ENCODE assay signal across 19 cellular contexts in the genomic region with DNA sequence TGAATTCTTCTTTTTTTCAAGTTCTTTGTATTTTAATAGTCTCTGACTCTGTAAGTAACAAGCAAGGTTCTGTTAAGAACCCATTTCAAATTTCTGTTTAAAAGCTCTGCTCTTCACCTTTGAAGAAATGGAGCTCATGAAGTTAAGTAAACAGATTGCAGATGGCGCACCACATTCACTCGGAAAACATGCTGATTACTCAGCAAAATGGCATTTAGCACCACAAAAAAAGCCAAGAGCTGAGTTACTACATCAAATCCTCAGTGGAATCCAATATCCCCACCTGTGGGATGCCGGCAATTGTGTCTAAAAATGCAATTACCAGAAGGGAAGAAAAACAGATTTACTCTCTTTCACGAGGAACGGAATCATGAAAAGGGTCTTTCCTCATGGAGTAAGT.
DNase-seq lines count a peak whose midpoint lies in the region; ATAC-seq, FAIRE-seq and TF ChIP-seq lines count a peak whose summit lies in the region.
"Had no signal": no experiment of that assay in that cellular context is flagged by ENCODE, and none has a peak within 500 bp of the region (broad histone marks: within the 10 kb centered on the region; RNA-seq: fewer than 3 reads in every experiment).

No MANE protein-coding gene starts in this region.

- no peak overlapping the region for H3K4me2 ChIP-seq in A549

- 10% methylated on average over 5 of the region's 5 CpGs for WGBS in A549 (ENCODE audit: missing lambda C conversion rate)

- ATAC-seq in A549 (no peak), HG02870 (IDR thresholded peaks at IDR 0.05; ENCODE audit: unreplicated experiment) (no peak)
- ATAC-seq: activated CD4-positive, alpha-beta T cell treated with anti-CD3 and anti-CD28 coated beads for 36 hours; SK-N-SH treated with all-trans-retinoic acid at 6 μM for 48 hours; stimulated activated naive CD8-positive, alpha-beta T cell treated with anti-CD3 and anti-CD28 coated beads, Interleukin-15, Interleukin-2, amounts not matched to agents 100 U/mL and 50 U/mL, for 24 hours had no signal

- DNase-seq in A549 (ENCODE audit: low read depth in 1 of 2, low spot score in 1 of 2) (no peak), HS-5 (ENCODE audit: low read depth) (peak; percentile 56), astrocyte of the spinal cord (ENCODE audit: low read depth, low spot score) (peak; percentile 81), kidney tubule cell (ENCODE audit: low spot score) (peak; percentile 5), NCI-H1436 treated with DMSO at 0.1 percent for 48 hours (lab: John Stamatoyannopoulos, UW) (no peak), GM10266 (ENCODE audit: extremely low spot score) (no peak), D721Med (ENCODE audit: insufficient read length, low spot score) (no peak)
- DNase-seq: activated CD4-positive, alpha-beta T cell treated with anti-CD3 and anti-CD28 coated beads for 36 hours; activated gamma-delta T cell; anterior cingulate cortex; CD4-positive, alpha-beta memory T cell; cortex of kidney; glutamatergic neuron; NCI-H2081; NCI-H69; stimulated activated CD4-positive, alpha-beta T cell treated with anti-CD3 and anti-CD28 coated beads, Interleukin-15, amount 100 ng/mL, for 24 hours; stimulated activated naive CD8-positive, alpha-beta T cell treated with anti-CD3 and anti-CD28 coated beads, Interleukin-15, Interleukin-2, amounts not matched to agents 100 U/mL and 50 U/mL, for 24 hours had no signal

- no peak for TF ChIP-seq RAD21 in A549 (conservative IDR thresholded peaks at IDR 0.05 in 1 of 2, IDR thresholded peaks at IDR 0.05 in 1 of 2)

- TF ChIP-seq POLR2A in A549 (IDR thresholded peaks at IDR 0.05; ENCODE audit: low read length): no peak

- no peak overlapping the region for H3K4me3 ChIP-seq in A549
- H3K4me3 ChIP-seq in astrocyte of the spinal cord (ENCODE audit: low read depth, low read length): no peak overlapping the region

- CTCF ChIA-PET in A549 (lab: Yijun Ruan, JAX): no interaction called here

- FAIRE-seq in A549 (lab: Jason Lieb, UNC) (no peak), D721Med (lab: Jason Lieb, UNC) (no peak)

- no peak for TF ChIP-seq CTCF in A549 (IDR thresholded peaks at IDR 0.05)
- no peak for TF ChIP-seq CTCF in astrocyte of the spinal cord (IDR thresholded peaks at IDR 0.05; ENCODE audit: low read depth, low read length)
- TF ChIP-seq CTCF in GM10266 (IDR thresholded peaks at IDR 0.05; ENCODE audit: control insufficient read depth, insufficient read depth, low read depth, missing control alignments): no peak
- no peak for TF ChIP-seq CTCF in D721Med (IDR thresholded peaks at IDR 0.05; ENCODE audit: insufficient read depth, missing control alignments)

- no peaks in the 10 kb centered on the region for H3K4me1 ChIP-seq in A549

- H3K27ac ChIP-seq in A549: no peak overlapping the region

- 0 out of 3 replicates have a peak, but pooled peaks cover 3% of the 10 kb centered on the region for H3K9me3 ChIP-seq in A549

- POLR2A ChIA-PET in A549 (lab: Yijun Ruan, JAX): no interaction called here

- in situ Hi-C loops in astrocyte of the spinal cord (cut with HindIII; ENCODE audit: low sequenced_read_pairs): no loop called here

- no peak for TF ChIP-seq EP300 in A549 (IDR thresholded peaks at IDR 0.05)

TF ChIP-seq in A549, 52 proteins besides CTCF, POLR2A, EP300 and RAD21:
- no peak for TF ChIP-seq ZFP36 (IDR thresholded peaks at IDR 0.05; ENCODE audit: borderline replicate concordance, partially characterized antibody)
- TF ChIP-seq MAFK (IDR thresholded peaks at IDR 0.05; ENCODE audit: partially characterized antibody): peak; percentile 34

Comparison
In these comparisons a context has a peak if more than half of its experiments do, and no peak if none do; other contexts are left out.
1. DNase-seq: peak in HS-5 (single experiment), astrocyte of the spinal cord (single experiment) and kidney tubule cell (single experiment); none in A549 (0 of 2), NCI-H1436 treated with DMSO at 0.1 percent for 48 hours (single experiment), GM10266 (single experiment) and D721Med (single experiment).